In the genomic region with DNA sequence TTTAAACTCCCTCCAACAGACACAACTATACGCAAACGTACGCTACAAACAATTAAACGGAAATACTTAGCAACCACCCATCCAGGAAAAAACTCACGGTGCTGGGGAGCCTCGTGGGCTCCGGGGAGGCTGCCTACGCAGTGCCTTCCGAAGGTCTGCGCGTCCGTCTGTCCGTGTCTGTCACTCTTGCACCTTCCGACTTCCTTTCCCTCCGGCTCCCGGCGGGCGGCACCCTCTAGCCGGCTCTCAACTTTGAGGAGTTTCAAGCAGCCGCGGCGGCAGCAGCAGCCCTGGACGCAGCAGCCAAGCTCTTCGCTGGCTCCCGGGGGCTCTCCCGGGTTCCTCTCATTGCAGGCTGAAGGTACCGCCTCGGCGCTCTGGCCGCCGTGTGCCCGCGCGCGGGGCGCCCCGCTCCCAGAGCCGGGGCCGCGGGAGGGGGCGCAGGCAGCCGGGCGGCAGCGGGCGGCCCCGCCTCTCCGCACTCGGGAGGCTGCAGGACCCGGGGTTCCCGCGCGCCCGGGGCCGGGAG, we compare ENCODE assay signal across 8 cellular contexts. TPM values are rescaled to one million over a fixed set of nuclear protein-coding genes. Genes with fewer than 3 reads are reported as not detected.
DNase-seq lines count a peak whose midpoint lies in the region; ATAC-seq lines count a peak whose summit lies in the region.

A gene with protein sequence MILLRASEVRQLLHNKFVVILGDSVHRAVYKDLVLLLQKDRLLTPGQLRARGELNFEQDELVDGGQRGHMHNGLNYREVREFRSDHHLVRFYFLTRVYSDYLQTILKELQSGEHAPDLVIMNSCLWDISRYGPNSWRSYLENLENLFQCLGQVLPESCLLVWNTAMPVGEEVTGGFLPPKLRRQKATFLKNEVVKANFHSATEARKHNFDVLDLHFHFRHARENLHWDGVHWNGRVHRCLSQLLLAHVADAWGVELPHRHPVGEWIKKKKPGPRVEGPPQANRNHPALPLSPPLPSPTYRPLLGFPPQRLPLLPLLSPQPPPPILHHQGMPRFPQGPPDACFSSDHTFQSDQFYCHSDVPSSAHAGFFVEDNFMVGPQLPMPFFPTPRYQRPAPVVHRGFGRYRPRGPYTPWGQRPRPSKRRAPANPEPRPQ (plus strand): TSS at position 257 of the 529 bp plus-strand sequence. CDS start 155,443 bp downstream, outside the sequence.

- no CpG with 5 or more reads among the region's 54 CpGs for WGBS in iPS DF 6.9 (ENCODE audit: insufficient coverage, insufficient read length)

- H2AFZ ChIP-seq in Karpas-422 (ENCODE audit: low read length), result peak within 1 kb of the TSS; percentile 92

- peak within 1 kb of the TSS; percentile 82 for H3K4me3 ChIP-seq in Karpas-422 (ENCODE audit: low read length)
- peak within 1 kb of the TSS; percentile 53; the same call in 1 of the 2 replicates for H3K4me3 ChIP-seq in iPS DF 6.9 (ENCODE audit: low read length)
- peak within 1 kb of the TSS; percentile 73 for H3K4me3 ChIP-seq in skeletal muscle cell (ENCODE audit: low read depth, low read length)

- ATAC-seq in GM21390 (IDR thresholded peaks at IDR 0.05; ENCODE audit: unreplicated experiment) (peak; percentile 78), T-helper 17 cell (peak; percentile 61), HG03097 (IDR thresholded peaks at IDR 0.05; ENCODE audit: low FRiP score, unreplicated experiment) (no peak)

- no peaks in the 10 kb centered on the region for H3K9me3 ChIP-seq in Karpas-422 (ENCODE audit: low read length)
- H3K9me3 ChIP-seq in T-helper 17 cell (ENCODE audit: control insufficient read depth, low read length, poor library complexity, severe bottlenecking), result no peaks in the 10 kb centered on the region
- H3K9me3 ChIP-seq in iPS DF 6.9 (ENCODE audit: control insufficient read depth, insufficient read depth, low read length), result no peaks in the 10 kb centered on the region

- DNase-seq in COLO668 (lab: John Stamatoyannopoulos, UW; ENCODE audit: unreplicated experiment) (peak; percentile 81), Karpas-422 (peak; percentile 83), T-helper 17 cell (peak in 2 of 3 donors; percentile 16 to 24), anterior cingulate cortex (lab: John Stamatoyannopoulos, UW) (peak in 47 of 58 donors; percentile 3 to 66 (median 33)), iPS DF 6.9 (ENCODE audit: low read depth, low spot score) (no peak), skeletal muscle cell (ENCODE audit: low read depth) (no peak)

- H3K27ac Mint-ChIP-seq in T-helper 17 cell, result peak within 1 kb of the TSS; percentile 99

- peaks cover 4% of the 10 kb centered on the region; the same call in 1 of the 2 replicates for H3K27me3 ChIP-seq in Karpas-422 (ENCODE audit: low read length)
- H3K27me3 ChIP-seq in iPS DF 6.9 (ENCODE audit: control insufficient read depth, insufficient read depth, low read length), result peaks cover 7% of the 10 kb centered on the region

- peak within 1 kb of the TSS; percentile 97 for H3K4me2 ChIP-seq in Karpas-422 (ENCODE audit: low read depth, low read length, poor library complexity, severe bottlenecking)

- H3K36me3 Mint-ChIP-seq in T-helper 17 cell (ENCODE audit: low read depth), result peaks cover 13% of the 10 kb centered on the region

- no peaks in the 10 kb centered on the region for H3K27me3 Mint-ChIP-seq in T-helper 17 cell

- peak within 1 kb of the TSS; percentile 71 for H3K9ac ChIP-seq in Karpas-422 (ENCODE audit: low read length)

- H3K4me3 Mint-ChIP-seq in T-helper 17 cell, result peak within 1 kb of the TSS; percentile 98

- no peaks in the 10 kb centered on the region for H3K79me2 ChIP-seq in Karpas-422 (ENCODE audit: low read length)

- H3K36me3 ChIP-seq in Karpas-422 (ENCODE audit: insufficient read depth, low read length), result no peaks in the 10 kb centered on the region
- no peaks in the 10 kb centered on the region for H3K36me3 ChIP-seq in iPS DF 6.9 (ENCODE audit: control insufficient read depth, insufficient read depth, low read length)

- peaks cover 53% of the 10 kb centered on the region for H3K4me1 Mint-ChIP-seq in T-helper 17 cell

- H4K20me1 ChIP-seq in Karpas-422 (ENCODE audit: insufficient read depth, low read depth, low read length), result no peaks in the 10 kb centered on the region

- H3K4me1 ChIP-seq in Karpas-422 (ENCODE audit: low read length) (peaks cover 33% of the 10 kb centered on the region), iPS DF 6.9 (ENCODE audit: control insufficient read depth, insufficient read depth, low read length) (peaks cover 2% of the 10 kb centered on the region)

- H3K27ac ChIP-seq in Karpas-422 (ENCODE audit: low read length) (no peak within 1 kb of the TSS), iPS DF 6.9 (ENCODE audit: low read length) (no peak within 1 kb of the TSS)

- H3K9me2 ChIP-seq in Karpas-422 (replicated peaks; ENCODE audit: insufficient read depth, low read length), result no peaks in the 10 kb centered on the region

RNA-seq across cellular contexts. Expression of the gene that starts here (rescaled TPM):
- 22.8 and 39.8 TPM in 2 replicates for total RNA-seq in Karpas-422 (2014; rRNA removed; shearing (Covaris generic); ENCODE audit: low replicate concordance)
- total RNA-seq in T-helper 17 cell, result 10 to 100 TPM; 48.6 to 54.2 TPM

Comparison
In these comparisons a context has a peak if more than half of its experiments do, and no peak if none do; other contexts are left out.
1. DNase-seq: peak in COLO668 (single experiment), Karpas-422 (single experiment), T-helper 17 cell (2 of 3) and anterior cingulate cortex (47 of 58); none in iPS DF 6.9 (single experiment) and skeletal muscle cell (single experiment).
2. Peak in every context shown above with its lines, with median percentiles within 50 percentile points of each other: H3K4me3 ChIP-seq.